1 cellular context compared by ENCODE assay signal in genomic region chr1:149899460-149900284, GRCh38.
TF ChIP-seq lines count a peak whose summit lies in the region.

A gene with protein sequence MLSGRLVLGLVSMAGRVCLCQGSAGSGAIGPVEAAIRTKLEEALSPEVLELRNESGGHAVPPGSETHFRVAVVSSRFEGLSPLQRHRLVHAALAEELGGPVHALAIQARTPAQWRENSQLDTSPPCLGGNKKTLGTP (plus strand): TSS chr1:149899568. CDS start chr1:149900060, 492 bp downstream.

TF ChIP-seq in H1, 55 proteins besides CTCF, POLR2A, EP300 and RAD21 (continued from another document):
- TF ChIP-seq, protein P1, sequence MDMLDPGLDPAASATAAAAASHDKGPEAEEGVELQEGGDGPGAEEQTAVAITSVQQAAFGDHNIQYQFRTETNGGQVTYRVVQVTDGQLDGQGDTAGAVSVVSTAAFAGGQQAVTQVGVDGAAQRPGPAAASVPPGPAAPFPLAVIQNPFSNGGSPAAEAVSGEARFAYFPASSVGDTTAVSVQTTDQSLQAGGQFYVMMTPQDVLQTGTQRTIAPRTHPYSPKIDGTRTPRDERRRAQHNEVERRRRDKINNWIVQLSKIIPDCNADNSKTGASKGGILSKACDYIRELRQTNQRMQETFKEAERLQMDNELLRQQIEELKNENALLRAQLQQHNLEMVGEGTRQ (IDR thresholded peaks at IDR 0.05; ENCODE audit: low read length), result peak; percentile 99
- no peak for TF ChIP-seq NRF1 (IDR thresholded peaks at IDR 0.05; ENCODE audit: low read depth, low read length)
- peak; percentile 77 for TF ChIP-seq CHD2 (IDR thresholded peaks at IDR 0.05; ENCODE audit: low read length)
- TF ChIP-seq NANOG (IDR thresholded peaks at IDR 0.05; ENCODE audit: insufficient read depth, low read depth, low read length, poor library complexity, severe bottlenecking), result no peak
- no peak for TF ChIP-seq CHD7 (IDR thresholded peaks at IDR 0.05; ENCODE audit: insufficient replicate concordance, low read length)
- peak; percentile 78 for TF ChIP-seq ASH2L (IDR thresholded peaks at IDR 0.05; ENCODE audit: low read length)
- TF ChIP-seq PHF8 (conservative IDR thresholded peaks at IDR 0.05; ENCODE audit: low read depth, low read length), result peak; percentile 69
- TF ChIP-seq, protein P2, sequence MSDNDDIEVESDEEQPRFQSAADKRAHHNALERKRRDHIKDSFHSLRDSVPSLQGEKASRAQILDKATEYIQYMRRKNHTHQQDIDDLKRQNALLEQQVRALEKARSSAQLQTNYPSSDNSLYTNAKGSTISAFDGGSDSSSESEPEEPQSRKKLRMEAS (IDR thresholded peaks at IDR 0.05), result peak; percentile 92
- no peak for TF ChIP-seq KDM5A (IDR thresholded peaks at IDR 0.05; ENCODE audit: low read length)
- peak; percentile 41; the same call in 1 of the 2 replicates for TF ChIP-seq RBBP5 (IDR thresholded peaks at IDR 0.05; ENCODE audit: borderline replicate concordance, low read depth, low read length)
- no peak for TF ChIP-seq RXRA (IDR thresholded peaks at IDR 0.05; ENCODE audit: insufficient read depth, low read depth, low read length)
- TF ChIP-seq HDAC6 (IDR thresholded peaks at IDR 0.05; ENCODE audit: low read depth, low read length), result no peak
- peak; percentile 38 for TF ChIP-seq RNF2 (IDR thresholded peaks at IDR 0.05; ENCODE audit: borderline replicate concordance, low read depth, low read length, missing control alignments, poor library complexity, severe bottlenecking)
- TF ChIP-seq CBX8 (IDR thresholded peaks at IDR 0.05; ENCODE audit: borderline replicate concordance, low read depth, low read length), result no peak
- TF ChIP-seq SIX5 (IDR thresholded peaks at IDR 0.05; ENCODE audit: low read depth, low read length), result peak; percentile 98
- peak; percentile 87 for TF ChIP-seq TBP (IDR thresholded peaks at IDR 0.05; ENCODE audit: low read depth, low read length)
- peak; percentile 84 for TF ChIP-seq CREB1 (IDR thresholded peaks at IDR 0.05)
- no peak for TF ChIP-seq TCF12 (IDR thresholded peaks at IDR 0.05; ENCODE audit: low read depth, low read length)
- TF ChIP-seq TEAD4 (IDR thresholded peaks at IDR 0.05; ENCODE audit: low read depth, low read length), result no peak; the same call in 1 of the 2 replicates
- TF ChIP-seq EZH2 (IDR thresholded peaks at IDR 0.05; ENCODE audit: low read depth, low read length, severe bottlenecking), result no peak
- TF ChIP-seq HDAC2 (IDR thresholded peaks at IDR 0.05; ENCODE audit: borderline replicate concordance in 1 of 2, low read depth in 2 of 2, low read length in 2 of 2), result no peak; a peak in 1 of 4 replicates
- TF ChIP-seq RFX5 (IDR thresholded peaks at IDR 0.05; ENCODE audit: borderline replicate concordance, low read depth, low read length), result no peak
- TF ChIP-seq KDM4A (IDR thresholded peaks at IDR 0.05; ENCODE audit: low read depth, low read length, severe bottlenecking), result peak; percentile 50
- no peak for TF ChIP-seq GTF2F1 (IDR thresholded peaks at IDR 0.05; ENCODE audit: borderline replicate concordance, low read depth, low read length)
- TF ChIP-seq SRF (IDR thresholded peaks at IDR 0.05; ENCODE audit: low read depth, low read length), result no peak
- TF ChIP-seq, protein P3, sequence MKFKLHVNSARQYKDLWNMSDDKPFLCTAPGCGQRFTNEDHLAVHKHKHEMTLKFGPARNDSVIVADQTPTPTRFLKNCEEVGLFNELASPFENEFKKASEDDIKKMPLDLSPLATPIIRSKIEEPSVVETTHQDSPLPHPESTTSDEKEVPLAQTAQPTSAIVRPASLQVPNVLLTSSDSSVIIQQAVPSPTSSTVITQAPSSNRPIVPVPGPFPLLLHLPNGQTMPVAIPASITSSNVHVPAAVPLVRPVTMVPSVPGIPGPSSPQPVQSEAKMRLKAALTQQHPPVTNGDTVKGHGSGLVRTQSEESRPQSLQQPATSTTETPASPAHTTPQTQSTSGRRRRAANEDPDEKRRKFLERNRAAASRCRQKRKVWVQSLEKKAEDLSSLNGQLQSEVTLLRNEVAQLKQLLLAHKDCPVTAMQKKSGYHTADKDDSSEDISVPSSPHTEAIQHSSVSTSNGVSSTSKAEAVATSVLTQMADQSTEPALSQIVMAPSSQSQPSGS (IDR thresholded peaks at IDR 0.05; ENCODE audit: low read length), result no peak
- no peak for TF ChIP-seq KDM1A (IDR thresholded peaks at IDR 0.05; ENCODE audit: borderline replicate concordance, low read length)
- no peak for TF ChIP-seq SP4 (IDR thresholded peaks at IDR 0.05; ENCODE audit: low read length)
- TF ChIP-seq YY1 (IDR thresholded peaks at IDR 0.05; ENCODE audit: low read depth, low read length), result peak; percentile 85
- no peak for TF ChIP-seq SP2 (IDR thresholded peaks at IDR 0.05; ENCODE audit: low read length)
- no peak for TF ChIP-seq ZNF274 (IDR thresholded peaks at IDR 0.05; ENCODE audit: borderline replicate concordance, extremely low read depth, low read length)
- TF ChIP-seq BRCA1 (IDR thresholded peaks at IDR 0.05; ENCODE audit: low read depth, low read length), result no peak
- TF ChIP-seq SUZ12 (IDR thresholded peaks at IDR 0.05; ENCODE audit: low read length), result no peak
- TF ChIP-seq FOSL1 (IDR thresholded peaks at IDR 0.05; ENCODE audit: insufficient read depth, low read depth, low read length), result no peak
- TF ChIP-seq TAF7 (optimal IDR thresholded peaks at IDR 0.05; ENCODE audit: borderline replicate concordance, low read depth, low read length), result peak; percentile 57
- no peak for TF ChIP-seq CTBP2 (IDR thresholded peaks at IDR 0.05; ENCODE audit: borderline replicate concordance, insufficient read depth, insufficient read length, low read length)
- TF ChIP-seq TAF1 (IDR thresholded peaks at IDR 0.05; ENCODE audit: low read depth, low read length), result peak; percentile 87
- no peak for TF ChIP-seq POU5F1 (IDR thresholded peaks at IDR 0.05; ENCODE audit: low read depth, low read length)
- TF ChIP-seq EGR1 (IDR thresholded peaks at IDR 0.05; ENCODE audit: borderline replicate concordance, low read depth, low read length), result no peak
- no peak; the same call in 1 of the 2 replicates for TF ChIP-seq BACH1 (IDR thresholded peaks at IDR 0.05; ENCODE audit: low read length)
- no peak for TF ChIP-seq CBX5 (IDR thresholded peaks at IDR 0.05; ENCODE audit: low read depth, low read length)
- TF ChIP-seq GABPA (IDR thresholded peaks at IDR 0.05; ENCODE audit: borderline replicate concordance, insufficient read depth, low read length), result no peak
- TF ChIP-seq SIN3A (conservative IDR thresholded peaks at IDR 0.05 in 1 of 2, IDR thresholded peaks at IDR 0.05 in 1 of 2; ENCODE audit: low read depth in 1 of 2, low read length in 2 of 2), result peak; percentile 15 to 96; a peak in 1 of 4 replicates
- 0 out of 2 replicates have a peak, but pooled peaks have one; percentile 14 for TF ChIP-seq JUND (IDR thresholded peaks at IDR 0.05; ENCODE audit: low read length)
- peak; percentile 98 for TF ChIP-seq ATF3 (IDR thresholded peaks at IDR 0.05; ENCODE audit: insufficient read depth, low read depth, low read length)
